ENCODE assay signal across 17 cellular contexts in genomic region chrX:39955621-39956020, GRCh38.
A peak's percentile ranks its signal among the peaks of the same experiment; 100 is the strongest.
DNase-seq lines count a peak whose midpoint lies in the region; ATAC-seq, FAIRE-seq and TF ChIP-seq lines count a peak whose summit lies in the region.
"Had no signal": no experiment of that assay in that cellular context is flagged by ENCODE, and none has a peak within 500 bp of the region (broad histone marks: within the 10 kb centered on the region; RNA-seq: fewer than 3 reads in every experiment).

No MANE protein-coding gene starts in this region.

- H3K4me3 Mint-ChIP-seq in endothelial cell (ENCODE audit: unreplicated experiment), result no peak overlapping the region
- H3K4me3 Mint-ChIP-seq in activated T-helper 1 cell treated with anti-CD3 and anti-CD28 coated beads, Interleukin-12 subunit alpha, Interleukin-12 subunit beta, Interleukin-2, Interleukin-4 antibody, amounts not matched to agents 30 ng/mL and 10 ng/mL and 1 ng/mL, durations not matched to agents 14 hours and 24 hours and 36 hours, result no peak overlapping the region
- H3K4me3 Mint-ChIP-seq: T-helper 1 cell treated with Interleukin-12 subunit alpha and Interleukin-12 subunit beta and Interleukin-4 antibody, amounts not matched to agents 30 μg/mL and 1 μg/mL, for 36 hours had no signal

- no peaks in the 10 kb centered on the region for H3K36me3 Mint-ChIP-seq in endothelial cell (ENCODE audit: low read depth, unreplicated experiment)
- no peaks in the 10 kb centered on the region for H3K36me3 Mint-ChIP-seq in activated T-helper 1 cell treated with anti-CD3 and anti-CD28 coated beads, Interleukin-12 subunit alpha, Interleukin-12 subunit beta, Interleukin-2, Interleukin-4 antibody, amounts not matched to agents 30 ng/mL and 10 ng/mL and 1 ng/mL, durations not matched to agents 14 hours and 24 hours and 36 hours (ENCODE audit: low read depth)

- H3K4me1 Mint-ChIP-seq in endothelial cell (ENCODE audit: unreplicated experiment), result peaks cover 31% of the 10 kb centered on the region
- H3K4me1 Mint-ChIP-seq in activated T-helper 1 cell treated with anti-CD3 and anti-CD28 coated beads, Interleukin-12 subunit alpha, Interleukin-12 subunit beta, Interleukin-2, Interleukin-4 antibody, amounts not matched to agents 30 ng/mL and 10 ng/mL and 1 ng/mL, durations not matched to agents 14 hours and 24 hours and 36 hours (ENCODE audit: low read depth), result peaks cover 11% of the 10 kb centered on the region

- H3K9me3 Mint-ChIP-seq in endothelial cell (ENCODE audit: unreplicated experiment), result no peaks in the 10 kb centered on the region
- no peaks in the 10 kb centered on the region for H3K9me3 Mint-ChIP-seq in activated T-helper 1 cell treated with anti-CD3 and anti-CD28 coated beads, Interleukin-12 subunit alpha, Interleukin-12 subunit beta, Interleukin-2, Interleukin-4 antibody, amounts not matched to agents 30 ng/mL and 10 ng/mL and 1 ng/mL, durations not matched to agents 14 hours and 24 hours and 36 hours
- H3K9me3 Mint-ChIP-seq: T-helper 1 cell treated with Interleukin-12 subunit alpha and Interleukin-12 subunit beta and Interleukin-4 antibody, amounts not matched to agents 30 μg/mL and 1 μg/mL, for 36 hours had no signal

- H3K27me3 Mint-ChIP-seq in endothelial cell (ENCODE audit: unreplicated experiment), result peaks cover 4% of the 10 kb centered on the region
- H3K27me3 Mint-ChIP-seq in activated T-helper 1 cell treated with anti-CD3 and anti-CD28 coated beads, Interleukin-12 subunit alpha, Interleukin-12 subunit beta, Interleukin-2, Interleukin-4 antibody, amounts not matched to agents 30 ng/mL and 10 ng/mL and 1 ng/mL, durations not matched to agents 14 hours and 24 hours and 36 hours (ENCODE audit: insufficient read depth), result no peaks in the 10 kb centered on the region

- ATAC-seq in HG02938 (IDR thresholded peaks at IDR 0.05; ENCODE audit: unreplicated experiment) (no peak), HG02571 (IDR thresholded peaks at IDR 0.05; ENCODE audit: unreplicated experiment) (no peak)
- ATAC-seq: gastroesophageal sphincter had no signal

- peak; percentile 84 for FAIRE-seq in GM12892 (lab: Jason Lieb, UNC)

- intact Hi-C loops in activated T-helper 1 cell treated with anti-CD3 and anti-CD28 coated beads, Interleukin-12 subunit alpha, Interleukin-12 subunit beta, Interleukin-2, Interleukin-4 antibody, amounts not matched to agents 30 ng/mL and 10 ng/mL and 1 ng/mL, durations not matched to agents 14 hours and 24 hours and 36 hours (cut with micrococcal nuclease), result no loop called here

- no peak for TF ChIP-seq CTCF in endothelial cell (IDR thresholded peaks at IDR 0.05; ENCODE audit: unreplicated experiment)

- DNase-seq in DMS 273 (lab: John Stamatoyannopoulos, UW; ENCODE audit: unreplicated experiment) (peak; percentile 43), DMS 273 treated with DMSO at 0.1 percent for 48 hours (lab: John Stamatoyannopoulos, UW) (no peak), GM12892 (ENCODE audit: insufficient read length) (no peak), NCI-H69 (lab: John Stamatoyannopoulos, UW) (peak; percentile 56), endothelial cell (ENCODE audit: low spot score) (no peak)
- DNase-seq in activated T-helper 1 cell treated with anti-CD3 and anti-CD28 coated beads, Interleukin-12 subunit alpha, Interleukin-12 subunit beta, Interleukin-2, Interleukin-4 antibody, amounts not matched to agents 30 ng/mL and 10 ng/mL and 1 ng/mL, durations not matched to agents 14 hours and 24 hours and 36 hours (ENCODE audit: low spot score), result no peak
- DNase-seq: activated CD4-positive, alpha-beta T cell treated with anti-CD3 and anti-CD28 coated beads, Interleukin-2, amount 50 U/mL, for 4 hours; activated effector memory CD4-positive, alpha-beta T cell treated with anti-CD3 and anti-CD28 coated beads, Interleukin-2, amount 50 U/mL, for 16 hours; effector memory CD4-positive, alpha-beta T cell; islet precursor cell; NCI-H1417 treated with DMSO at 0.1 percent for 48 hours; stimulated activated CD4-positive, alpha-beta T cell treated with anti-CD3 and anti-CD28 coated beads, Interleukin-15, amount 100 ng/mL, for 24 hours had no signal

- H3K27ac Mint-ChIP-seq in endothelial cell (ENCODE audit: unreplicated experiment), result peak overlapping the region; percentile 72
- no peak overlapping the region for H3K27ac Mint-ChIP-seq in activated T-helper 1 cell treated with anti-CD3 and anti-CD28 coated beads, Interleukin-12 subunit alpha, Interleukin-12 subunit beta, Interleukin-2, Interleukin-4 antibody, amounts not matched to agents 30 ng/mL and 10 ng/mL and 1 ng/mL, durations not matched to agents 14 hours and 24 hours and 36 hours
- H3K27ac Mint-ChIP-seq: progenitor cell of endocrine pancreas; T-helper 1 cell treated with Interleukin-12 subunit alpha and Interleukin-12 subunit beta and Interleukin-4 antibody, amounts not matched to agents 30 μg/mL and 1 μg/mL, for 36 hours had no signal

- TF ChIP-seq POLR2A in GM12892 (IDR thresholded peaks at IDR 0.05; ENCODE audit: low read depth, low read length), result no peak

Comparison
In these comparisons a context has a peak if more than half of its experiments do, and no peak if none do; other contexts are left out.
1. DNase-seq: peak in DMS 273 (single experiment) and NCI-H69 (single experiment); none in DMS 273 treated with DMSO at 0.1 percent for 48 hours (single experiment), GM12892 (single experiment), endothelial cell (single experiment) and activated T-helper 1 cell treated with anti-CD3 and anti-CD28 coated beads, Interleukin-12 subunit alpha, Interleukin-12 subunit beta, Interleukin-2, Interleukin-4 antibody, amounts not matched to agents 30 ng/mL and 10 ng/mL and 1 ng/mL, durations not matched to agents 14 hours and 24 hours and 36 hours (single experiment).